Comparison of ENCODE assay signal across 1 cellular context in genomic region chr7:141551080-141551772, GRCh38.
TF ChIP-seq lines count a peak whose summit lies in the region.

Gene AGK, plus strand, starts transcription at chr7:141551410. Its CDS starts 4,057 bp downstream, at chr7:141555467.

TF ChIP-seq in HepG2, 621 proteins besides CTCF, POLR2A, EP300 and RAD21 (continued from another document and continues in another):
- TF ChIP-seq KMT2B (CRISPR knock-in tag; IDR thresholded peaks at IDR 0.05), result peak; percentile 75
- TF ChIP-seq ELK4 (CRISPR knock-in tag; IDR thresholded peaks at IDR 0.05; ENCODE audit: borderline replicate concordance), result no peak
- TF ChIP-seq ZBTB8A (CRISPR knock-in tag; IDR thresholded peaks at IDR 0.05; ENCODE audit: borderline replicate concordance, low read depth), result no peak
- TF ChIP-seq ZBTB10 (CRISPR knock-in tag; IDR thresholded peaks at IDR 0.05; ENCODE audit: borderline replicate concordance), result no peak
- TF ChIP-seq SOX6 (IDR thresholded peaks at IDR 0.05), result no peak
- no peak for TF ChIP-seq SOX6 (CRISPR knock-in tag; IDR thresholded peaks at IDR 0.05)
- peak; percentile 41; the same call in 1 of the 2 replicates for TF ChIP-seq E2F5 (CRISPR knock-in tag; conservative IDR thresholded peaks at IDR 0.05)
- TF ChIP-seq KDM4B (CRISPR knock-in tag; IDR thresholded peaks at IDR 0.05), result no peak
- peak; percentile 64; the same call in 1 of the 2 replicates for TF ChIP-seq ZBTB38 (CRISPR knock-in tag; IDR thresholded peaks at IDR 0.05)
- TF ChIP-seq ZNF205 (CRISPR knock-in tag; IDR thresholded peaks at IDR 0.05), result peak; percentile 59; the same call in 1 of the 2 replicates
- no peak; the same call in 1 of the 2 replicates for TF ChIP-seq MTF2 (CRISPR knock-in tag; IDR thresholded peaks at IDR 0.05; ENCODE audit: borderline replicate concordance)
- no peak for TF ChIP-seq ZNF496 (CRISPR knock-in tag; IDR thresholded peaks at IDR 0.05; ENCODE audit: insufficient replicate concordance)
- peak; percentile 94 for TF ChIP-seq SALL1 (CRISPR knock-in tag; IDR thresholded peaks at IDR 0.05)
- peak; percentile 44 for TF ChIP-seq AGO2 (optimal IDR thresholded peaks at IDR 0.05; ENCODE audit: low read depth, low read length)
- no peak for TF ChIP-seq ZNF704 (CRISPR knock-in tag; IDR thresholded peaks at IDR 0.05; ENCODE audit: borderline replicate concordance)
- no peak for TF ChIP-seq ZNF251 (CRISPR knock-in tag; IDR thresholded peaks at IDR 0.05)
- no peak for TF ChIP-seq TERF1 (CRISPR knock-in tag; IDR thresholded peaks at IDR 0.05)
- TF ChIP-seq ZNF430 (CRISPR knock-in tag; IDR thresholded peaks at IDR 0.05), result no peak
- no peak for TF ChIP-seq SMYD3 (CRISPR knock-in tag; IDR thresholded peaks at IDR 0.05)
- TF ChIP-seq BCL3 (CRISPR knock-in tag; IDR thresholded peaks at IDR 0.05), result peak; percentile 85; the same call in 1 of the 2 replicates
- TF ChIP-seq DR1 (CRISPR knock-in tag; IDR thresholded peaks at IDR 0.05), result 0 out of 2 replicates have a peak, but pooled peaks have one; percentile 27
- no peak for TF ChIP-seq PITX1 (CRISPR knock-in tag; IDR thresholded peaks at IDR 0.05)
- TF ChIP-seq THAP9 (CRISPR knock-in tag; IDR thresholded peaks at IDR 0.05; ENCODE audit: borderline replicate concordance), result peak; percentile 52; the same call in 1 of the 2 replicates
- TF ChIP-seq TP53 (CRISPR knock-in tag; conservative IDR thresholded peaks at IDR 0.05), result no peak
- TF ChIP-seq ZNF333 (CRISPR knock-in tag; IDR thresholded peaks at IDR 0.05; ENCODE audit: borderline replicate concordance), result no peak
- peak; percentile 94 for TF ChIP-seq POLR2G (IDR thresholded peaks at IDR 0.05; ENCODE audit: low read depth, low read length)
- peak; percentile 82; the same call in 1 of the 2 replicates for TF ChIP-seq ZNF552 (CRISPR knock-in tag; IDR thresholded peaks at IDR 0.05; ENCODE audit: borderline replicate concordance)
- TF ChIP-seq SUZ12 (IDR thresholded peaks at IDR 0.05; ENCODE audit: low read depth, low read length), result no peak
- TF ChIP-seq ZFP62 (CRISPR knock-in tag; IDR thresholded peaks at IDR 0.05), result no peak
- peak; percentile 74; the same call in 1 of the 2 replicates for TF ChIP-seq LBX2 (CRISPR knock-in tag; IDR thresholded peaks at IDR 0.05; ENCODE audit: borderline replicate concordance)
- TF ChIP-seq ZNF3 (CRISPR knock-in tag; IDR thresholded peaks at IDR 0.05), result no peak
- TF ChIP-seq YEATS2 (CRISPR knock-in tag; IDR thresholded peaks at IDR 0.05; ENCODE audit: borderline replicate concordance), result peak; percentile 85
- peak; percentile 57 for TF ChIP-seq IKZF4 (CRISPR knock-in tag; IDR thresholded peaks at IDR 0.05; ENCODE audit: borderline replicate concordance, low read depth, not compliant biosample characterization)
- TF ChIP-seq NR2F1 (CRISPR knock-in tag; IDR thresholded peaks at IDR 0.05), result peak in 1 of 2 experiments; percentile 39; a peak in 1 of 4 replicates
- TF ChIP-seq SCMH1 (CRISPR knock-in tag; IDR thresholded peaks at IDR 0.05; ENCODE audit: borderline replicate concordance), result no peak
- peak; percentile 79; the same call in 1 of the 2 replicates for TF ChIP-seq TFDP1 (CRISPR knock-in tag; IDR thresholded peaks at IDR 0.05; ENCODE audit: borderline replicate concordance)
- TF ChIP-seq ZFP36 (IDR thresholded peaks at IDR 0.05; ENCODE audit: borderline replicate concordance, low read depth, low read length, partially characterized antibody), result no peak
- no peak for TF ChIP-seq FUBP1 (CRISPR knock-in tag; IDR thresholded peaks at IDR 0.05; ENCODE audit: borderline replicate concordance)
- no peak for TF ChIP-seq ZNF512B (CRISPR knock-in tag; IDR thresholded peaks at IDR 0.05; ENCODE audit: borderline replicate concordance)
- no peak for TF ChIP-seq HMGA1 (CRISPR knock-in tag; conservative IDR thresholded peaks at IDR 0.05)
- TF ChIP-seq TMF1 (CRISPR knock-in tag; IDR thresholded peaks at IDR 0.05; ENCODE audit: low read depth), result no peak
- TF ChIP-seq PLSCR1 (CRISPR knock-in tag; IDR thresholded peaks at IDR 0.05; ENCODE audit: borderline replicate concordance), result peak; percentile 49; the same call in 1 of the 2 replicates
